Comparison of ENCODE assay signal across 40 cellular contexts in genomic region chr3:114157321-114157720, GRCh38. TPM values are rescaled to one million over a fixed set of nuclear protein-coding genes. Genes with fewer than 3 reads are reported as not detected.
"Had no signal": no experiment of that assay in that cellular context is flagged by ENCODE, and none has a peak within 500 bp of the region (broad histone marks: within the 10 kb centered on the region; RNA-seq: fewer than 3 reads in every experiment).

No MANE protein-coding gene starts in this region.

- H3K27ac ChIP-seq: ascending aorta, cardiac muscle cell, KMS-11, PC-9, RWPE1, VCaP had no signal

- H3K9me3 ChIP-seq: ascending aorta had no signal

- H3K4me2 ChIP-seq: KMS-11, PC-9 had no signal

- H3K36me3 ChIP-seq: ascending aorta, cardiac muscle cell had no signal

- H3K27me3 ChIP-seq: ascending aorta, cardiac muscle cell had no signal

- H3K4me3 ChIP-seq: ascending aorta, cardiac muscle cell, PC-9 had no signal

- DNase-seq: activated B cell treated with CpG ODN at 0.5 μM for 24 hours; activated CD4-positive, alpha-beta T cell treated with anti-CD3 and anti-CD28 coated beads for 48 hours; activated CD4-positive, alpha-beta T cell treated with anti-CD3 and anti-CD28 coated beads, Interleukin-2, amount 50 U/mL, for 4 hours; activated CD4-positive, CD25-positive, alpha-beta regulatory T cell treated with anti-CD3 and anti-CD28 coated beads, Interleukin-2, amount 50 U/mL, for 72 hours; activated CD8-positive, alpha-beta memory T cell treated with anti-CD3 and anti-CD28 coated beads, Interleukin-2, amount 50 U/mL, for 4 hours; activated naive CD4-positive, alpha-beta T cell treated with anti-CD3 and anti-CD28 coated beads, Interleukin-2, amount 50 U/mL, for 16 hours; activated naive CD8-positive, alpha-beta T cell treated with anti-CD3 and anti-CD28 coated beads, Interleukin-2, amount 10 ng/mL, durations not matched to agents 7 days and 5 days; activated T-cell treated with anti-CD3 and anti-CD28 coated beads for 4 hours; activated T-cell treated with anti-CD3 and anti-CD28 coated beads, Interleukin-2, amount 50 U/mL, for 4 hours; amygdala; NCI-H1092 treated with DMSO at 0.1 percent for 48 hours; NCI-H1417; NCI-H146; NCI-H187; NCI-H2029 treated with DMSO at 0.1 percent for 48 hours; NCI-H2107; NCI-H2171; NCI-H510A; NCI-H526; NCI-H748 treated with DMSO at 0.1 percent for 48 hours; NK-92 treated with Interleukin-12 subunit alpha and Interleukin-12 subunit beta, amount 100 ng/mL, for 24 hours; PC-9; SIG-M5; SW 1271; T-helper 1 cell; T-helper 2 cell; T-helper 9 cell had no signal

- FAIRE-seq: RCC 7860 had no signal

- H2AFZ ChIP-seq: PC-9 had no signal

- H3K27ac Mint-ChIP-seq: activated B cell treated with CpG ODN at 0.5 μM for 24 hours; activated naive CD8-positive, alpha-beta T cell treated with anti-CD3 and anti-CD28 coated beads, Interleukin-2, amount 10 ng/mL, durations not matched to agents 7 days and 5 days; activated T-helper 1 cell treated with anti-CD3 and anti-CD28 coated beads, Interleukin-12 subunit alpha, Interleukin-12 subunit beta, Interleukin-2, Interleukin-4 antibody, amounts not matched to agents 30 ng/mL and 10 ng/mL and 1 ng/mL, durations not matched to agents 14 hours and 24 hours and 36 hours had no signal

- ATAC-seq: activated T-cell treated with anti-CD3 and anti-CD28 coated beads, Interleukin-2, amount 50 U/mL, for 4 hours; Right ventricle myocardium inferior had no signal

- H3K36me3 Mint-ChIP-seq: activated naive CD8-positive, alpha-beta T cell treated with anti-CD3 and anti-CD28 coated beads, Interleukin-2, amount 10 ng/mL, durations not matched to agents 7 days and 5 days had no signal

- H3K27me3 Mint-ChIP-seq: activated B cell treated with CpG ODN at 0.5 μM for 24 hours; activated naive CD8-positive, alpha-beta T cell treated with anti-CD3 and anti-CD28 coated beads, Interleukin-2, amount 10 ng/mL, durations not matched to agents 7 days and 5 days; central memory CD8-positive, alpha-beta T cell had no signal

- H3K9ac ChIP-seq: KMS-11 had no signal

- H3K4me3 Mint-ChIP-seq: activated B cell treated with CpG ODN at 0.5 μM for 24 hours; activated naive CD8-positive, alpha-beta T cell treated with anti-CD3 and anti-CD28 coated beads, Interleukin-2, amount 10 ng/mL, durations not matched to agents 7 days and 5 days; activated T-cell treated with anti-CD3 and anti-CD28 coated beads, Interleukin-2, amount 50 U/mL, for 4 hours; activated T-helper 1 cell treated with anti-CD3 and anti-CD28 coated beads, Interleukin-12 subunit alpha, Interleukin-12 subunit beta, Interleukin-2, Interleukin-4 antibody, amounts not matched to agents 30 ng/mL and 10 ng/mL and 1 ng/mL, durations not matched to agents 14 hours and 24 hours and 36 hours; central memory CD8-positive, alpha-beta T cell had no signal

- H3K9me3 Mint-ChIP-seq: activated B cell treated with CpG ODN at 0.5 μM for 24 hours; activated naive CD8-positive, alpha-beta T cell treated with anti-CD3 and anti-CD28 coated beads, Interleukin-2, amount 10 ng/mL, durations not matched to agents 7 days and 5 days; activated T-cell treated with anti-CD3 and anti-CD28 coated beads, Interleukin-2, amount 50 U/mL, for 4 hours; activated T-helper 1 cell treated with anti-CD3 and anti-CD28 coated beads, Interleukin-12 subunit alpha, Interleukin-12 subunit beta, Interleukin-2, Interleukin-4 antibody, amounts not matched to agents 30 ng/mL and 10 ng/mL and 1 ng/mL, durations not matched to agents 14 hours and 24 hours and 36 hours; central memory CD8-positive, alpha-beta T cell had no signal

RNA-seq across cellular contexts. Expression of gene DRD3, which starts 21.5 kb away (rescaled TPM):
- total RNA-seq: activated B cell treated with CpG ODN at 0.5 μM for 24 hours; activated T-cell treated with anti-CD3 and anti-CD28 coated beads, Interleukin-2, amount 50 U/mL, for 4 hours; activated T-helper 1 cell treated with anti-CD3 and anti-CD28 coated beads, Interleukin-12 subunit alpha, Interleukin-12 subunit beta, Interleukin-2, Interleukin-4 antibody, amounts not matched to agents 30 ng/mL and 10 ng/mL and 1 ng/mL, durations not matched to agents 14 hours and 24 hours and 36 hours; ascending aorta; chondrocyte; M059J; OCI-LY7; PC-9; Right ventricle myocardium inferior had no signal
- polyA plus RNA-seq: adipose tissue, cardiac muscle cell had no signal
